9 cellular contexts compared by ENCODE assay signal in genomic region chr11:59097113-59097708, GRCh38. TPM values are rescaled to one million over a fixed set of nuclear protein-coding genes. Genes with fewer than 3 reads are reported as not detected.
DNase-seq lines count a peak whose midpoint lies in the region; ATAC-seq and TF ChIP-seq lines count a peak whose summit lies in the region.
"Had no signal": no experiment of that assay in that cellular context is flagged by ENCODE, and none has a peak within 500 bp of the region (broad histone marks: within the 10 kb centered on the region; RNA-seq: fewer than 3 reads in every experiment).

No MANE protein-coding gene starts in this region.

- no peak overlapping the region for H3K27ac ChIP-seq in coronary artery

- H3K27ac Mint-ChIP-seq in memory B cell: peak overlapping the region; percentile 80

- peaks cover 2% of the 10 kb centered on the region for H3K9me3 Mint-ChIP-seq in memory B cell

- H3K4me3 ChIP-seq in MG63 (no peak overlapping the region), coronary artery (no peak overlapping the region)

- no peaks in the 10 kb centered on the region for H3K27me3 ChIP-seq in MG63

- DNase-seq in AG09319 (ENCODE audit: extremely low read depth, low read depth) (peak; percentile 29), MG63 (peak; percentile 34), coronary artery (ENCODE audit: low spot score) (no peak), memory B cell (ENCODE audit: low spot score in 2 of 2) (peak; percentile 36 to 48)
- DNase-seq in stimulated activated CD8-positive, alpha-beta memory T cell treated with anti-CD3 and anti-CD28 coated beads, Interleukin-7, amount 100 ng/mL, for 4 hours (ENCODE audit: low read depth in 2 of 2): peak; percentile 18 to 45

- peaks cover 56% of the 10 kb centered on the region for H3K4me1 Mint-ChIP-seq in memory B cell

- TF ChIP-seq CTCF in AG09319 (IDR thresholded peaks at IDR 0.05; ENCODE audit: low read depth, low read length) (peak; percentile 78), coronary artery (IDR thresholded peaks at IDR 0.05) (peak; percentile 35)

- H3K4me3 Mint-ChIP-seq in memory B cell: peak overlapping the region; percentile 77

- ATAC-seq in GM18861 (IDR thresholded peaks at IDR 0.05; ENCODE audit: unreplicated experiment) (peak; percentile 41), memory B cell (ENCODE audit: low read depth) (peak; percentile 45), GM19023 (IDR thresholded peaks at IDR 0.05; ENCODE audit: unreplicated experiment) (no peak)
- ATAC-seq in activated CD4-positive, CD25-positive, alpha-beta regulatory T cell treated with anti-CD3 and anti-CD28 coated beads, Interleukin-2, amount 50 U/mL, for 24 hours: peak; percentile 49 to 53

- H3K9me3 ChIP-seq in MG63: no peaks in the 10 kb centered on the region

- no peaks in the 10 kb centered on the region for H3K36me3 ChIP-seq in MG63

- peaks cover 27% of the 10 kb centered on the region for H3K36me3 Mint-ChIP-seq in memory B cell

- no peaks in the 10 kb centered on the region for H3K27me3 Mint-ChIP-seq in memory B cell

RNA-seq across cellular contexts. Expression of gene FAM111B, which starts 9.8 kb away (rescaled TPM):
- total RNA-seq in MG63 (2014; rRNA removed; shearing (Covaris generic); ENCODE audit: low replicate concordance): 13.3 and 22.9 TPM in 2 replicates

RNA-seq across cellular contexts. Expression of gene GLYATL1B, which starts 11.1 kb away (rescaled TPM):
- total RNA-seq in MG63 (2014; rRNA removed; shearing (Covaris generic); ENCODE audit: low replicate concordance): not detected in 2 replicates
- total RNA-seq: skeletal muscle tissue had no signal

RNA-seq across cellular contexts. Expression of gene FAM111A, which starts 45.4 kb away (rescaled TPM):
- total RNA-seq in MG63 (2014; rRNA removed; shearing (Covaris generic); ENCODE audit: low replicate concordance): 51.9 and 55.0 TPM in 2 replicates
